In genomic region chr5:78472469-78473106, GRCh38 we compare ENCODE assay signal across 12 cellular contexts.
DNase-seq lines count a peak whose midpoint lies in the region; ATAC-seq and TF ChIP-seq lines count a peak whose summit lies in the region.
"Had no signal": no experiment of that assay in that cellular context is flagged by ENCODE, and none has a peak within 500 bp of the region (broad histone marks: within the 10 kb centered on the region; RNA-seq: fewer than 3 reads in every experiment).

No MANE protein-coding gene starts in this region.

- H3K9ac ChIP-seq in GM23248: no peak overlapping the region

- H2AFZ ChIP-seq in GM23248: no peak overlapping the region

- peak; percentile 46 for DNase-seq in A172 (ENCODE audit: low spot score)
- DNase-seq in GM23248: peak; percentile 60
- DNase-seq in RWPE2 (ENCODE audit: low spot score): no peak
- DNase-seq in foreskin keratinocyte: no peak
- no peak for DNase-seq in mucosa of descending colon
- DNase-seq: C1 segment of cervical spinal cord, cortex of kidney, NCI-H446 treated with DMSO at 0.1 percent for 48 hours, occipital lobe had no signal

- H3K27ac ChIP-seq in GM23248 (no peak overlapping the region), RWPE2 (ENCODE audit: poor library complexity, severe bottlenecking) (no peak overlapping the region), foreskin keratinocyte (no peak overlapping the region)

- H4K20me1 ChIP-seq in GM23248 (ENCODE audit: insufficient read depth): no peaks in the 10 kb centered on the region

- in situ Hi-C loops in GM23248 (cut with MboI): no loop called here

- TF ChIP-seq CTCF in RWPE2 (IDR thresholded peaks at IDR 0.05; ENCODE audit: poor library complexity, severe bottlenecking): peak; percentile 89
- TF ChIP-seq CTCF in foreskin keratinocyte (conservative IDR thresholded peaks at IDR 0.05): peak; percentile 70
- no peak for TF ChIP-seq CTCF in mucosa of descending colon (IDR thresholded peaks at IDR 0.05)

- H3K9me2 ChIP-seq in GM23248 (ENCODE audit: insufficient read depth): no peaks in the 10 kb centered on the region

- no peaks in the 10 kb centered on the region for H3F3A ChIP-seq in GM23248 (ENCODE audit: insufficient read depth)

- ATAC-seq in RWPE2 (ENCODE audit: low read depth) (peak; percentile 88), foreskin keratinocyte (peak; percentile 70), GM18870 (IDR thresholded peaks at IDR 0.05; ENCODE audit: unreplicated experiment) (no peak), GM21529 (IDR thresholded peaks at IDR 0.05; ENCODE audit: unreplicated experiment) (no peak), GM18858 (IDR thresholded peaks at IDR 0.05; ENCODE audit: unreplicated experiment) (no peak), mucosa of descending colon (no peak)

- H3K27me3 ChIP-seq in GM23248 (replicated peaks; ENCODE audit: insufficient read depth): no peaks in the 10 kb centered on the region
- no peaks in the 10 kb centered on the region for H3K27me3 ChIP-seq in RWPE2 (ENCODE audit: insufficient read depth, poor library complexity, severe bottlenecking)
- H3K27me3 ChIP-seq in foreskin keratinocyte: no peaks in the 10 kb centered on the region

- H3K79me2 ChIP-seq in GM23248 (ENCODE audit: insufficient read depth): peaks cover 7% of the 10 kb centered on the region; the same call in 1 of the 2 replicates

- H3K36me3 ChIP-seq in GM23248 (ENCODE audit: low read depth): no peaks in the 10 kb centered on the region
- peaks cover 4% of the 10 kb centered on the region; the same call in 1 of the 2 replicates for H3K36me3 ChIP-seq in RWPE2 (ENCODE audit: low read depth)
- H3K36me3 ChIP-seq in mucosa of descending colon (ENCODE audit: low read depth): no peaks in the 10 kb centered on the region

- peaks cover 3% of the 10 kb centered on the region; the same call in 1 of the 2 replicates for H3K4me1 ChIP-seq in GM23248 (ENCODE audit: insufficient read depth)
- H3K4me1 ChIP-seq in RWPE2 (ENCODE audit: insufficient read depth, poor library complexity, severe bottlenecking): no peaks in the 10 kb centered on the region
- no peaks in the 10 kb centered on the region for H3K4me1 ChIP-seq in foreskin keratinocyte
- no peaks in the 10 kb centered on the region for H3K4me1 ChIP-seq in mucosa of descending colon (ENCODE audit: low read depth)

- H3K4me2 ChIP-seq in GM23248 (ENCODE audit: unreplicated experiment): no peak overlapping the region

- H3K9me3 ChIP-seq in GM23248 (ENCODE audit: low read depth): no peaks in the 10 kb centered on the region
- H3K9me3 ChIP-seq in RWPE2 (ENCODE audit: severe bottlenecking): no peaks in the 10 kb centered on the region
- H3K9me3 ChIP-seq in mucosa of descending colon: no peaks in the 10 kb centered on the region

- H3K4me3 ChIP-seq in GM23248: no peak overlapping the region
- no peak overlapping the region for H3K4me3 ChIP-seq in RWPE2 (ENCODE audit: severe bottlenecking)
- no peak overlapping the region for H3K4me3 ChIP-seq in mucosa of descending colon

- intact Hi-C loops in mucosa of descending colon (cut with DNase I, micrococcal nuclease): no loop called here

Comparison
In these comparisons a context has a peak if more than half of its experiments do, and no peak if none do; other contexts are left out.
1. DNase-seq: peak in A172 (single experiment) and GM23248 (single experiment); none in RWPE2 (single experiment), foreskin keratinocyte (0 of 2) and mucosa of descending colon (0 of 3).
2. ATAC-seq: peak in RWPE2 (single experiment) and foreskin keratinocyte (single experiment); none in GM18870 (single experiment), GM21529 (single experiment), GM18858 (single experiment) and mucosa of descending colon (single experiment).